18 cellular contexts compared by ENCODE assay signal in genomic region chr1:225748479-225748878, GRCh38.
"Had no signal": no experiment of that assay in that cellular context is flagged by ENCODE, and none has a peak within 500 bp of the region (broad histone marks: within the 10 kb centered on the region; RNA-seq: fewer than 3 reads in every experiment).

No MANE protein-coding gene starts in this region.

- H3K27ac ChIP-seq: parathyroid adenoma had no signal

- H3K4me3 Mint-ChIP-seq: central memory CD8-positive, alpha-beta T cell; dendritic cell treated with granulocyte-macrophage colony-stimulating factor and Interleukin-4, amounts not matched to agents 40 ng/mL and 50 ng/mL, for 4 days; effector memory CD8-positive, alpha-beta T cell; neural crest cell; stimulated activated effector memory CD8-positive, alpha-beta T cell treated with anti-CD3 and anti-CD28 coated beads, Interleukin-12 subunit alpha, Interleukin-12 subunit beta, amount 100 ng/mL, for 72 hours; T-helper 1 cell treated with Interleukin-12 subunit alpha and Interleukin-12 subunit beta and Interleukin-4 antibody, amounts not matched to agents 30 μg/mL and 1 μg/mL, for 36 hours had no signal

- H2AFZ ChIP-seq: parathyroid adenoma had no signal

- H3K36me3 Mint-ChIP-seq: stimulated activated effector memory CD8-positive, alpha-beta T cell treated with anti-CD3 and anti-CD28 coated beads, Interleukin-12 subunit alpha, Interleukin-12 subunit beta, amount 100 ng/mL, for 72 hours had no signal

- H3K4me1 Mint-ChIP-seq: central memory CD8-positive, alpha-beta T cell; stimulated activated effector memory CD8-positive, alpha-beta T cell treated with anti-CD3 and anti-CD28 coated beads, Interleukin-12 subunit alpha, Interleukin-12 subunit beta, amount 100 ng/mL, for 72 hours had no signal

- H3K9ac ChIP-seq: parathyroid adenoma had no signal

- H3K4me3 ChIP-seq: adrenal gland, heart right ventricle, tibial nerve, vagina had no signal

- H3K27ac Mint-ChIP-seq: dendritic cell treated with granulocyte-macrophage colony-stimulating factor and Interleukin-4, amounts not matched to agents 40 ng/mL and 50 ng/mL, for 4 days; effector memory CD8-positive, alpha-beta T cell; stimulated activated effector memory CD8-positive, alpha-beta T cell treated with anti-CD3 and anti-CD28 coated beads, Interleukin-12 subunit alpha, Interleukin-12 subunit beta, amount 100 ng/mL, for 72 hours; T-helper 1 cell treated with Interleukin-12 subunit alpha and Interleukin-12 subunit beta and Interleukin-4 antibody, amounts not matched to agents 30 μg/mL and 1 μg/mL, for 36 hours had no signal

- H3K36me3 ChIP-seq: adrenal gland, heart right ventricle, tibial nerve, vagina had no signal

- H3K9me3 ChIP-seq: adrenal gland, heart right ventricle, tibial nerve, vagina had no signal

- H3K79me2 ChIP-seq: parathyroid adenoma had no signal

- H3K4me1 ChIP-seq: parathyroid adenoma had no signal

- ATAC-seq: effector memory CD8-positive, alpha-beta T cell; heart right ventricle; left lobe of liver; stimulated activated effector memory CD8-positive, alpha-beta T cell treated with anti-CD3 and anti-CD28 coated beads, Interleukin-12 subunit alpha, Interleukin-12 subunit beta, amount 100 ng/mL, for 72 hours had no signal

- H3K9me3 Mint-ChIP-seq: central memory CD8-positive, alpha-beta T cell; dendritic cell treated with granulocyte-macrophage colony-stimulating factor and Interleukin-4, amounts not matched to agents 40 ng/mL and 50 ng/mL, for 4 days; effector memory CD8-positive, alpha-beta T cell; neural crest cell; stimulated activated effector memory CD8-positive, alpha-beta T cell treated with anti-CD3 and anti-CD28 coated beads, Interleukin-12 subunit alpha, Interleukin-12 subunit beta, amount 100 ng/mL, for 72 hours; T-helper 1 cell treated with Interleukin-12 subunit alpha and Interleukin-12 subunit beta and Interleukin-4 antibody, amounts not matched to agents 30 μg/mL and 1 μg/mL, for 36 hours had no signal

- H3K27me3 ChIP-seq: adrenal gland, heart right ventricle, tibial nerve, vagina had no signal

- DNase-seq: activated CD4-positive, alpha-beta T cell treated with anti-CD3 and anti-CD28 coated beads, Interleukin-2, amount 50 U/mL, for 1 hour; activated CD4-positive, CD25-positive, alpha-beta regulatory T cell; activated naive CD4-positive, alpha-beta T cell treated with anti-CD3 and anti-CD28 coated beads, Interleukin-2, amount 50 U/mL, for 16 hours; activated T-cell treated with anti-CD3 and anti-CD28 coated beads, Interleukin-2, amount 50 U/mL, for 1 hour; adrenal gland; effector memory CD8-positive, alpha-beta T cell; foreskin melanocyte; heart right ventricle; retina had no signal
